ENCODE assay signal across 8 cellular contexts in genomic region chr18:908631-909621, GRCh38. TPM values are rescaled to one million over a fixed set of nuclear protein-coding genes. Genes with fewer than 3 reads are reported as not detected.
DNase-seq lines count a peak whose midpoint lies in the region; ATAC-seq and TF ChIP-seq lines count a peak whose summit lies in the region.

No MANE protein-coding gene starts in this region.

- H3K27me3 ChIP-seq in lower lobe of right lung (ENCODE audit: low read depth) = peaks cover 84% of the 10 kb centered on the region
- no peaks in the 10 kb centered on the region for H3K27me3 ChIP-seq in aorta (ENCODE audit: control insufficient read depth in 1 of 2, insufficient read depth in 2 of 2, low read length in 1 of 2)
- H3K27me3 ChIP-seq in SJCRH30 = no peaks in the 10 kb centered on the region

- H3K4me3 ChIP-seq in lower lobe of right lung (peak overlapping the region; percentile 53), aorta (ENCODE audit: low read length in 2 of 2) (peak overlapping the region; percentile 53 to 54), SJCRH30 (no peak overlapping the region)

- H3K27ac ChIP-seq in lower lobe of right lung (no peak overlapping the region), aorta (ENCODE audit: low read depth in 1 of 2, low read length in 2 of 2) (no peak overlapping the region), SJCRH30 (no peak overlapping the region)

- peak; percentile 6 for DNase-seq in stimulated activated CD4-positive, alpha-beta T cell treated with anti-CD3 and anti-CD28 coated beads, Interleukin-15, amount 100 ng/mL, for 24 hours
- no peak for DNase-seq in stimulated activated CD4-positive, alpha-beta T cell treated with anti-CD3 and anti-CD28 coated beads, Interleukin-4, amount 100 ng/mL, for 1 hour
- no peak for DNase-seq in activated naive CD8-positive, alpha-beta T cell treated with anti-CD3 and anti-CD28 coated beads for 36 hours
- no peak for DNase-seq in lower lobe of right lung
- DNase-seq in aorta = no peak
- no peak for DNase-seq in SJCRH30

- peaks cover 3% of the 10 kb centered on the region for H3K9me3 Mint-ChIP-seq in activated naive CD8-positive, alpha-beta T cell treated with anti-CD3 and anti-CD28 coated beads for 36 hours

- H3K4me1 ChIP-seq in lower lobe of right lung (peaks cover 40% of the 10 kb centered on the region), aorta (ENCODE audit: control insufficient read depth in 1 of 2, insufficient read depth in 2 of 2, low read length in 2 of 2) (no peaks in the 10 kb centered on the region), SJCRH30 (no peaks in the 10 kb centered on the region)

- ATAC-seq in lower lobe of right lung = no peak
- no peak for ATAC-seq in aorta (ENCODE audit: low FRiP score)
- no peak for ATAC-seq in HG03432 (IDR thresholded peaks at IDR 0.05; ENCODE audit: unreplicated experiment)
- no peak for ATAC-seq in HG03039 (IDR thresholded peaks at IDR 0.05; ENCODE audit: unreplicated experiment)

- TF ChIP-seq CTCF in lower lobe of right lung (IDR thresholded peaks at IDR 0.05) = no peak

- H3K27me3 Mint-ChIP-seq in activated naive CD8-positive, alpha-beta T cell treated with anti-CD3 and anti-CD28 coated beads for 36 hours = peaks cover 87% of the 10 kb centered on the region

- no peaks in the 10 kb centered on the region for H3K36me3 ChIP-seq in lower lobe of right lung
- H3K36me3 ChIP-seq in aorta (ENCODE audit: control insufficient read depth in 1 of 2, insufficient read depth in 2 of 2, low read length in 1 of 2) = no peaks in the 10 kb centered on the region
- H3K36me3 ChIP-seq in SJCRH30 = no peaks in the 10 kb centered on the region

- H3K4me1 Mint-ChIP-seq in activated naive CD8-positive, alpha-beta T cell treated with anti-CD3 and anti-CD28 coated beads for 36 hours = peaks cover 16% of the 10 kb centered on the region

- intact Hi-C loops in lower lobe of right lung (cut with DNase I) (no loop called here), aorta (cut with DNase I) (loop anchor here in 1 of 2 donors (10.0 kb wide), 1 partner anchor 186 kb away; no protein-coding TSS in a partner anchor)

- H3K9me3 ChIP-seq in lower lobe of right lung = no peaks in the 10 kb centered on the region
- no peaks in the 10 kb centered on the region for H3K9me3 ChIP-seq in aorta (ENCODE audit: control insufficient read depth, low read length)
- no peaks in the 10 kb centered on the region for H3K9me3 ChIP-seq in SJCRH30 (replicated peaks)

- no peaks in the 10 kb centered on the region for H3K36me3 Mint-ChIP-seq in activated naive CD8-positive, alpha-beta T cell treated with anti-CD3 and anti-CD28 coated beads for 36 hours

- H3K27ac Mint-ChIP-seq in activated naive CD8-positive, alpha-beta T cell treated with anti-CD3 and anti-CD28 coated beads for 36 hours = no peak overlapping the region

- H3K4me3 Mint-ChIP-seq in activated naive CD8-positive, alpha-beta T cell treated with anti-CD3 and anti-CD28 coated beads for 36 hours = peak overlapping the region; percentile 61

- 3 to 4% methylated on average over 64 to 65 of the region's 65 CpGs for WGBS in aorta, 2 donors

RNA-seq across cellular contexts. Expression of gene ADCYAP1, which starts 4.3 kb away (rescaled TPM):
- total RNA-seq in activated naive CD8-positive, alpha-beta T cell treated with anti-CD3 and anti-CD28 coated beads for 36 hours = not detected
- total RNA-seq in lower lobe of right lung (0.32 TPM), aorta (1 to 10 TPM; 4.9 to 6.5 TPM)
- polyA plus RNA-seq in aorta = not detected
- total RNA-seq in SJCRH30 (2014; rRNA removed; shearing (Covaris generic)) = 0.03 and 0.16 TPM in 2 replicates
